ENCODE assay signal across 22 cellular contexts in the genomic region with DNA sequence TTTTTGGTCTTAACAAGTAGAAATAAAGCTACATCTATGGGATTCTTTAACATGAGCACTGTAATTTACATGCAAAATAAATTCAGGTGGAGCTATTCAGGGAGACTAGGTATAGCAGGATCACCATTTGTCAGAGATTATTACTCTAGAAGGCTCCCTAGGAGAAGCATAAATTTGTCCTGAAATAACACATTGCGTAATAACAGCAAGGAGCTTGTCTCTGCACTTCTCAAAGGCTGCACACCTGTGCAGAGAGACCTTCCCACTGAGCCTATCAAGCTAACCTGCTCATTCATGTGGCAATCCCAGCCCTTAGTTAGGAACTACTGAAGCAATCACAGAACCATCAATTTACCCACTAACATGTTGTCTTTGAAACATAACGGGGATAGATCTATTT.
"Had no signal": no experiment of that assay in that cellular context is flagged by ENCODE, and none has a peak within 500 bp of the region (broad histone marks: within the 10 kb centered on the region; RNA-seq: fewer than 3 reads in every experiment).

No MANE protein-coding gene starts in this region.

- H3K4me3 Mint-ChIP-seq: activated CD8-positive, alpha-beta T cell treated with anti-CD3 and anti-CD28 coated beads, Interleukin-2, amount 10 ng/mL, durations not matched to agents 7 days and 5 days; activated T-cell treated with anti-CD3 and anti-CD28 coated beads, Interleukin-2, amount 50 U/mL, for 72 hours; mesothelial cell of epicardium; nephron progenitor cell; WTC11 had no signal

- H3K27ac Mint-ChIP-seq: activated CD8-positive, alpha-beta T cell treated with anti-CD3 and anti-CD28 coated beads, Interleukin-2, amount 10 ng/mL, durations not matched to agents 7 days and 5 days; activated naive CD4-positive, alpha-beta T cell treated with anti-CD3 and anti-CD28 coated beads, Interleukin-2, amount 50 U/mL, for 72 hours; activated T-cell treated with anti-CD3 and anti-CD28 coated beads, Interleukin-2, amount 50 U/mL, for 72 hours; mesothelial cell of epicardium; nephron progenitor cell; WTC11 had no signal

- DNase-seq: activated CD4-positive, alpha-beta T cell treated with anti-CD3 and anti-CD28 coated beads for 4 hours; activated CD8-positive, alpha-beta memory T cell treated with anti-CD3 and anti-CD28 coated beads, Interleukin-2, amount 50 U/mL, for 4 hours; activated CD8-positive, alpha-beta T cell treated with anti-CD3 and anti-CD28 coated beads, Interleukin-2, amount 10 ng/mL, durations not matched to agents 7 days and 5 days; activated gamma-delta T cell; activated T-cell treated with anti-CD3 and anti-CD28 coated beads, Interleukin-2, amount 50 U/mL, for 72 hours; caudate nucleus; cortex of kidney; effector CD4-positive, alpha-beta T cell; foreskin fibroblast; lower lobe of right lung; nephron progenitor cell; occipital lobe; stimulated activated CD4-positive, alpha-beta T cell treated with anti-CD3 and anti-CD28 coated beads, Interleukin-4, amount 100 ng/mL, for 24 hours; stimulated activated naive CD4-positive, alpha-beta T cell; substantia nigra had no signal

- H3K4me3 ChIP-seq: lower lobe of right lung, right atrium auricular region, skin epidermis, tibial nerve, vagina had no signal

- H3K9me3 Mint-ChIP-seq: mesothelial cell of epicardium, nephron progenitor cell, WTC11 had no signal

- H3K4me1 Mint-ChIP-seq: mesothelial cell of epicardium, nephron progenitor cell had no signal

- H3K36me3 Mint-ChIP-seq: activated naive CD4-positive, alpha-beta T cell treated with anti-CD3 and anti-CD28 coated beads, Interleukin-2, amount 50 U/mL, for 72 hours; mesothelial cell of epicardium; WTC11 had no signal
